In the genomic region with DNA sequence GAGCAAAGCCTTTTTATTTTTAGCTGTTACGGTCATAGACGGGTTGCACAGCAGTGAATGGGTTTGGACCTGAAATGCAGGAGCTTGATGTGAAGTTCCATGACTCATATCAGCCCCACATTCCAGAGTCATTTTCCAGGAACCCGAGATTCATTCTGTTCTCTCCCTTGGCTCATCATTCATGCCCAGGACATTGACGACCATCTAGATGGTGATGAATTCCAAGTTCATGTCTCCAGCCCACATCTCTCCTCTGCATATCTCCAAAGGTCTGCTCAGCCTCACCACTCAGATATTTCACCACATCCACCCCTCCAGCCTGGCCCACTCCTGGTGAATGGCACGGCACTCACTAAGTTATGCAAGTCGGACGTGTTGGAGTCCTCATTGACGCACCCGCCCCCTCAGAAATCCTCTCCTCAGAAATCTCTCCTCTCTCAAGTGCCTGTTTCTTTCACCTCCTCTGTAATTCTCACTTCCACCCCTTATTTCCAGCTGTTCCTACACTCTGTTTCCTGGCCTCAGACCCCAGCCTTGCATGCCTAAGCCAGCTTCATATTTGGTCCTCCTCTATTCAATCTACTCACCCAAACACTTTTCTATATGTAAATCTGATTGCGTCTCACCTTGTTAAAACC, we compare ENCODE assay signal across 11 cellular contexts.
DNase-seq lines count a peak whose midpoint lies in the region; ATAC-seq and TF ChIP-seq lines count a peak whose summit lies in the region.
"Had no signal": no experiment of that assay in that cellular context is flagged by ENCODE, and none has a peak within 500 bp of the region (broad histone marks: within the 10 kb centered on the region; RNA-seq: fewer than 3 reads in every experiment).

No MANE protein-coding gene starts in this region.

- DNase-seq in EH (ENCODE audit: low read depth) (peak; percentile 95), astrocyte of the cerebellum (ENCODE audit: low read depth) (peak; percentile 84), cardiac muscle cell (ENCODE audit: low read depth in 1 of 2, low spot score in 1 of 2) (peak; percentile 81 to 97), renal cortical epithelial cell (ENCODE audit: low read depth) (peak; percentile 77), NCI-H2029 treated with DMSO at 0.1 percent for 48 hours (lab: John Stamatoyannopoulos, UW) (no peak), NK-92 (lab: John Stamatoyannopoulos, UW; ENCODE audit: unreplicated experiment) (no peak)
- DNase-seq: NCI-H1105, NCI-H526 treated with DMSO at 0.1 percent for 48 hours, SIG-M5 had no signal

- no peak overlapping the region for H3K4me3 ChIP-seq in astrocyte of the cerebellum (ENCODE audit: low read depth, low read length)
- no peak overlapping the region for H3K4me3 ChIP-seq in cardiac muscle cell

- in situ Hi-C loops in astrocyte of the cerebellum (cut with HindIII; ENCODE audit: low sequenced_read_pairs), result no loop called here

- no peaks in the 10 kb centered on the region for H3K4me1 ChIP-seq in cardiac muscle cell (ENCODE audit: low read depth)

- no peaks in the 10 kb centered on the region for H3K27me3 ChIP-seq in cardiac muscle cell

- no peak for TF ChIP-seq CTCF in astrocyte of the cerebellum (IDR thresholded peaks at IDR 0.05; ENCODE audit: low read depth, low read length, missing control alignments)
- TF ChIP-seq CTCF in cardiac muscle cell (IDR thresholded peaks at IDR 0.05; ENCODE audit: low read depth, low read length), result no peak

- ATAC-seq in HG03175 (IDR thresholded peaks at IDR 0.05; ENCODE audit: unreplicated experiment) (no peak), GM21786 (IDR thresholded peaks at IDR 0.05; ENCODE audit: unreplicated experiment) (no peak)

- H3K9me3 ChIP-seq in cardiac muscle cell (ENCODE audit: low read depth), result no peaks in the 10 kb centered on the region

- H3K36me3 ChIP-seq in cardiac muscle cell, result no peaks in the 10 kb centered on the region

- no peak overlapping the region for H3K27ac ChIP-seq in cardiac muscle cell

Comparison
In these comparisons a context has a peak if more than half of its experiments do, and no peak if none do; other contexts are left out.
1. DNase-seq: peak in EH (single experiment), astrocyte of the cerebellum (single experiment), cardiac muscle cell (2 of 2) and renal cortical epithelial cell (single experiment); none in NCI-H2029 treated with DMSO at 0.1 percent for 48 hours (single experiment) and NK-92 (single experiment).